ENCODE assay signal across 1 cellular context in genomic region chr3:84108442-84108971, GRCh38.
TF ChIP-seq lines count a peak whose summit lies in the region.

No MANE protein-coding gene starts in this region.

TF ChIP-seq in HepG2, 621 proteins besides CTCF, POLR2A, EP300 and RAD21 (continued from another document):
- TF ChIP-seq, protein P1, sequence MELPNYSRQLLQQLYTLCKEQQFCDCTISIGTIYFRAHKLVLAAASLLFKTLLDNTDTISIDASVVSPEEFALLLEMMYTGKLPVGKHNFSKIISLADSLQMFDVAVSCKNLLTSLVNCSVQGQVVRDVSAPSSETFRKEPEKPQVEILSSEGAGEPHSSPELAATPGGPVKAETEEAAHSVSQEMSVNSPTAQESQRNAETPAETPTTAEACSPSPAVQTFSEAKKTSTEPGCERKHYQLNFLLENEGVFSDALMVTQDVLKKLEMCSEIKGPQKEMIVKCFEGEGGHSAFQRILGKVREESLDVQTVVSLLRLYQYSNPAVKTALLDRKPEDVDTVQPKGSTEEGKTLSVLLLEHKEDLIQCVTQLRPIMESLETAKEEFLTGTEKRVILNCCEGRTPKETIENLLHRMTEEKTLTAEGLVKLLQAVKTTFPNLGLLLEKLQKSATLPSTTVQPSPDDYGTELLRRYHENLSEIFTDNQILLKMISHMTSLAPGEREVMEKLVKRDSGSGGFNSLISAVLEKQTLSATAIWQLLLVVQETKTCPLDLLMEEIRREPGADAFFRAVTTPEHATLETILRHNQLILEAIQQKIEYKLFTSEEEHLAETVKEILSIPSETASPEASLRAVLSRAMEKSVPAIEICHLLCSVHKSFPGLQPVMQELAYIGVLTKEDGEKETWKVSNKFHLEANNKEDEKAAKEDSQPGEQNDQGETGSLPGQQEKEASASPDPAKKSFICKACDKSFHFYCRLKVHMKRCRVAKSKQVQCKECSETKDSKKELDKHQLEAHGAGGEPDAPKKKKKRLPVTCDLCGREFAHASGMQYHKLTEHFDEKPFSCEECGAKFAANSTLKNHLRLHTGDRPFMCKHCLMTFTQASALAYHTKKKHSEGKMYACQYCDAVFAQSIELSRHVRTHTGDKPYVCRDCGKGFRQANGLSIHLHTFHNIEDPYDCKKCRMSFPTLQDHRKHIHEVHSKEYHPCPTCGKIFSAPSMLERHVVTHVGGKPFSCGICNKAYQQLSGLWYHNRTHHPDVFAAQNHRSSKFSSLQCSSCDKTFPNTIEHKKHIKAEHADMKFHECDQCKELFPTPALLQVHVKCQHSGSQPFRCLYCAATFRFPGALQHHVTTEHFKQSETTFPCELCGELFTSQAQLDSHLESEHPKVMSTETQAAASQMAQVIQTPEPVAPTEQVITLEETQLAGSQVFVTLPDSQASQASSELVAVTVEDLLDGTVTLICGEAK (IDR thresholded peaks at IDR 0.05), result no peak
- TF ChIP-seq, protein P1 (CRISPR knock-in tag; IDR thresholded peaks at IDR 0.05), result no peak
TF ChIP-seq in HepG2: peak in this region for 0.
